ENCODE assay signal across 10 cellular contexts in genomic region chr6:73471686-73472290, GRCh38. TPM values are rescaled to one million over a fixed set of nuclear protein-coding genes. Genes with fewer than 3 reads are reported as not detected.
DNase-seq lines count a peak whose midpoint lies in the region; ATAC-seq lines count a peak whose summit lies in the region.
"Had no signal": no experiment of that assay in that cellular context is flagged by ENCODE, and none has a peak within 500 bp of the region (broad histone marks: within the 10 kb centered on the region; RNA-seq: fewer than 3 reads in every experiment).

No MANE protein-coding gene starts in this region.

- H3K4me1 Mint-ChIP-seq in activated naive CD8-positive, alpha-beta T cell treated with anti-CD3 and anti-CD28 coated beads, Interleukin-2, amount 50 U/mL, for 24 hours, result peaks cover 17% of the 10 kb centered on the region
- H3K4me1 Mint-ChIP-seq: nephron had no signal

- H3K4me3 Mint-ChIP-seq in activated naive CD8-positive, alpha-beta T cell treated with anti-CD3 and anti-CD28 coated beads, Interleukin-2, amount 50 U/mL, for 24 hours, result no peak overlapping the region
- H3K4me3 Mint-ChIP-seq: nephron had no signal

- H3K27ac Mint-ChIP-seq in activated naive CD8-positive, alpha-beta T cell treated with anti-CD3 and anti-CD28 coated beads, Interleukin-2, amount 50 U/mL, for 24 hours, result peak overlapping the region; percentile 58
- H3K27ac Mint-ChIP-seq: nephron had no signal

- no peaks in the 10 kb centered on the region for H3K9me3 Mint-ChIP-seq in activated naive CD8-positive, alpha-beta T cell treated with anti-CD3 and anti-CD28 coated beads, Interleukin-2, amount 50 U/mL, for 24 hours
- H3K9me3 Mint-ChIP-seq: nephron had no signal

- no peaks in the 10 kb centered on the region for H3K27me3 Mint-ChIP-seq in activated naive CD8-positive, alpha-beta T cell treated with anti-CD3 and anti-CD28 coated beads, Interleukin-2, amount 50 U/mL, for 24 hours

- ATAC-seq in GM18502 (IDR thresholded peaks at IDR 0.05; ENCODE audit: poor library complexity, unreplicated experiment) (peak; percentile 95), GM21381 (IDR thresholded peaks at IDR 0.05; ENCODE audit: unreplicated experiment) (peak; percentile 96), HG03342 (IDR thresholded peaks at IDR 0.05; ENCODE audit: unreplicated experiment) (peak; percentile 93)
- ATAC-seq in activated naive CD8-positive, alpha-beta T cell treated with anti-CD3 and anti-CD28 coated beads, Interleukin-2, amount 50 U/mL, for 24 hours, result no peak

- no peak for DNase-seq in activated naive CD8-positive, alpha-beta T cell treated with anti-CD3 and anti-CD28 coated beads, Interleukin-2, amount 50 U/mL, for 24 hours
- no peak for DNase-seq in occipital lobe (lab: John Stamatoyannopoulos, UW)
- DNase-seq in dermis blood vessel endothelial cell, result no peak
- no peak for DNase-seq in RKO (ENCODE audit: low spot score)
- no peak for DNase-seq in Kasumi-1 (lab: John Stamatoyannopoulos, UW)
- DNase-seq: NCI-H2171 had no signal

- H3K36me3 Mint-ChIP-seq in activated naive CD8-positive, alpha-beta T cell treated with anti-CD3 and anti-CD28 coated beads, Interleukin-2, amount 50 U/mL, for 24 hours (ENCODE audit: low read depth), result peaks cover 33% of the 10 kb centered on the region

RNA-seq across cellular contexts. Expression of gene MTO1, which starts 10.3 kb away (rescaled TPM):
- total RNA-seq in occipital lobe (17.3 TPM), dermis blood vessel endothelial cell (28.8 and 30.0 TPM in 2 replicates)

RNA-seq across cellular contexts. Expression of gene CGAS, which starts 19.7 kb away (rescaled TPM):
- total RNA-seq in occipital lobe, result 1.2 TPM
- total RNA-seq in dermis blood vessel endothelial cell, result 4.1 and 8.7 TPM in 2 replicates

RNA-seq across cellular contexts. Expression of gene EEF1A1, which starts 49.0 kb away (rescaled TPM):
- total RNA-seq in occipital lobe (15,287 TPM), dermis blood vessel endothelial cell (21,419 and 26,919 TPM in 2 replicates)
